8 cellular contexts compared by ENCODE assay signal in genomic region chr6:152206072-152206818, GRCh38.
DNase-seq lines count a peak whose midpoint lies in the region; ATAC-seq and TF ChIP-seq lines count a peak whose summit lies in the region.

No MANE protein-coding gene starts in this region.

- H3K27ac Mint-ChIP-seq in CD4-positive, alpha-beta memory T cell, result peak overlapping the region in 5 of 7 donors; percentile 9 to 77 (median 16)
- no peak overlapping the region for H3K27ac Mint-ChIP-seq in activated naive CD4-positive, alpha-beta T cell treated with anti-CD3 and anti-CD28 coated beads, Interleukin-2, amount 10 ng/mL, durations not matched to agents 7 days and 5 days

- ATAC-seq in GM18867 (IDR thresholded peaks at IDR 0.05; ENCODE audit: unreplicated experiment) (no peak), HG02759 (IDR thresholded peaks at IDR 0.05; ENCODE audit: unreplicated experiment) (no peak)

- no peaks in the 10 kb centered on the region for H3K27me3 ChIP-seq in CD4-positive, alpha-beta memory T cell (ENCODE audit: insufficient read depth, low read length)

- H3K9me3 Mint-ChIP-seq in CD4-positive, alpha-beta memory T cell, result no peaks in the 10 kb centered on the region
- H3K9me3 Mint-ChIP-seq in activated naive CD4-positive, alpha-beta T cell treated with anti-CD3 and anti-CD28 coated beads, Interleukin-2, amount 10 ng/mL, durations not matched to agents 7 days and 5 days, result no peaks in the 10 kb centered on the region

- H3K36me3 ChIP-seq in CD4-positive, alpha-beta memory T cell (ENCODE audit: insufficient read depth, low read length), result peaks cover 15% of the 10 kb centered on the region

- H3K4me3 ChIP-seq in CD4-positive, alpha-beta memory T cell (ENCODE audit: low read length in 2 of 2), result no peak overlapping the region

- H3K4me1 Mint-ChIP-seq in CD4-positive, alpha-beta memory T cell, result peaks cover 3 to 10% (median 6%) of the 10 kb centered on the region in 4 donors
- H3K4me1 Mint-ChIP-seq in activated naive CD4-positive, alpha-beta T cell treated with anti-CD3 and anti-CD28 coated beads, Interleukin-2, amount 10 ng/mL, durations not matched to agents 7 days and 5 days, result no peaks in the 10 kb centered on the region

- H3K4me1 ChIP-seq in CD4-positive, alpha-beta memory T cell (ENCODE audit: insufficient read depth, low read length), result no peaks in the 10 kb centered on the region

- DNase-seq in CD4-positive, alpha-beta memory T cell, result peak in 4 of 5 donors; percentile 33 to 44 (median 36)
- DNase-seq in activated naive CD4-positive, alpha-beta T cell treated with anti-CD3 and anti-CD28 coated beads, Interleukin-2, amount 10 ng/mL, durations not matched to agents 7 days and 5 days, result peak; percentile 67
- DNase-seq in islet precursor cell (peak; percentile 63), SIG-M5 treated with dmso at 0.1 percent for 504 hours (lab: John Stamatoyannopoulos, UW; ENCODE audit: unreplicated experiment) (no peak)
- DNase-seq in stimulated activated CD8-positive, alpha-beta memory T cell treated with anti-CD3 and anti-CD28 coated beads, Interleukin-7, amount 100 ng/mL, for 24 hours (ENCODE audit: low read depth), result peak; percentile 9

- no peak overlapping the region for H3K27ac ChIP-seq in CD4-positive, alpha-beta memory T cell (ENCODE audit: low read depth, low read length)

- no peaks in the 10 kb centered on the region for H3K27me3 Mint-ChIP-seq in CD4-positive, alpha-beta memory T cell
- no peaks in the 10 kb centered on the region for H3K27me3 Mint-ChIP-seq in activated naive CD4-positive, alpha-beta T cell treated with anti-CD3 and anti-CD28 coated beads, Interleukin-2, amount 10 ng/mL, durations not matched to agents 7 days and 5 days

- intact Hi-C loops in CD4-positive, alpha-beta memory T cell (cut with micrococcal nuclease), result loop anchor here (5.0 kb wide), 1 partner anchor 34 kb away; no protein-coding TSS in a partner anchor

- H3K9me3 ChIP-seq in CD4-positive, alpha-beta memory T cell (ENCODE audit: control insufficient read depth in 1 of 2, low read length in 2 of 2), result no peaks in the 10 kb centered on the region

- peak; percentile 51; the same call in 1 of the 2 replicates for TF ChIP-seq CTCF in LNCAP (IDR thresholded peaks at IDR 0.05)

- CTCF ChIA-PET in CD4-positive, alpha-beta memory T cell (lab: Charles Lee; ENCODE audit: partially characterized antibody), result interaction anchor here (0.6 to 1.7 kb wide), 12 partner anchors 9 to 47 kb away, joined by 3 to 8 read pairs (median 4); no protein-coding TSS in a partner anchor
- CTCF ChIA-PET in activated naive CD4-positive, alpha-beta T cell treated with anti-CD3 and anti-CD28 coated beads, Interleukin-2, amount 10 ng/mL, durations not matched to agents 7 days and 5 days (lab: Charles Lee), result interaction anchor here (1.1 to 1.7 kb wide), 2 partner anchors 9 to 515 kb away, joined by 4 read pairs; no protein-coding TSS in a partner anchor

- POLR2A ChIA-PET in CD4-positive, alpha-beta memory T cell (lab: Charles Lee; ENCODE audit: partially characterized antibody), result interaction anchor here (2.4 kb wide), 1 partner anchor 21 kb away, joined by 12 read pairs; no protein-coding TSS in a partner anchor

- H3K4me3 Mint-ChIP-seq in CD4-positive, alpha-beta memory T cell, result no peak overlapping the region
- H3K4me3 Mint-ChIP-seq in activated naive CD4-positive, alpha-beta T cell treated with anti-CD3 and anti-CD28 coated beads, Interleukin-2, amount 10 ng/mL, durations not matched to agents 7 days and 5 days, result no peak overlapping the region

- peaks cover 76 to 83% of the 10 kb centered on the region in 2 donors for H3K36me3 Mint-ChIP-seq in CD4-positive, alpha-beta memory T cell
- H3K36me3 Mint-ChIP-seq in activated naive CD4-positive, alpha-beta T cell treated with anti-CD3 and anti-CD28 coated beads, Interleukin-2, amount 10 ng/mL, durations not matched to agents 7 days and 5 days, result peaks cover 52% of the 10 kb centered on the region
